ENCODE assay signal across 31 cellular contexts in the genomic region with DNA sequence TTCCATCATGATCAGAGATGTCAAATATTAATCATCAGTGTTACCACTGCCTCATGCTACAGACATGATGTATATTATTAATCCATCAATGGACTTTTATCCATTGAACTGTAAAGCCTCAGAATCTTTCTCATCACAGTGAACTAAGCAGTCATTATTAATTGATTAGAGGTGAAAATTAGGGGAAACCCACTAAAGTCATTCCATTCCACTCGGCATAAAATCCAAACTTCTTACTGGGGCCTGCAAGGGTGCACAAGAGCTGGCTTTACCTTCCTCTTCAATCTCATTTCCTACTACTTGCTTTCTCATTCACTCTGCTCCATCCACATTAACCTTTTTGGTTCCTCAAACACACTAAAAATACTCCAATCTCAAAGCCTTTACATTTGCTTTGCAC.
"Had no signal": no experiment of that assay in that cellular context is flagged by ENCODE, and none has a peak within 500 bp of the region (broad histone marks: within the 10 kb centered on the region; RNA-seq: fewer than 3 reads in every experiment).

No MANE protein-coding gene starts in this region.

- H3K27me3 Mint-ChIP-seq: activated CD4-positive, alpha-beta T cell treated with anti-CD3 and anti-CD28 coated beads, Interleukin-2, amount 10 ng/mL, durations not matched to agents 7 days and 5 days; activated CD8-positive, alpha-beta T cell treated with anti-CD3 and anti-CD28 coated beads for 36 hours; activated naive CD4-positive, alpha-beta T cell treated with anti-CD3 and anti-CD28 coated beads, Interleukin-2, amount 50 U/mL, for 24 hours; naive thymus-derived CD8-positive, alpha-beta T cell had no signal

- ATAC-seq: activated CD8-positive, alpha-beta memory T cell treated with anti-CD3 and anti-CD28 coated beads, Interleukin-2, amount 10 ng/mL, durations not matched to agents 7 days and 5 days; activated CD8-positive, alpha-beta T cell treated with anti-CD3 and anti-CD28 coated beads for 36 hours; effector memory CD8-positive, alpha-beta T cell; left lung; psoas muscle; stimulated activated naive CD8-positive, alpha-beta T cell treated with anti-CD3 and anti-CD28 coated beads, Interleukin-15, Interleukin-2, amounts not matched to agents 100 U/mL and 50 U/mL, for 24 hours; upper lobe of right lung had no signal

- H3K27ac Mint-ChIP-seq: activated CD4-positive, alpha-beta T cell treated with anti-CD3 and anti-CD28 coated beads, Interleukin-2, amount 10 ng/mL, durations not matched to agents 7 days and 5 days; activated CD8-positive, alpha-beta memory T cell treated with anti-CD3 and anti-CD28 coated beads, Interleukin-2, amount 10 ng/mL, durations not matched to agents 7 days and 5 days; activated T-helper 1 cell treated with anti-CD3 and anti-CD28 coated beads, Interleukin-12 subunit alpha, Interleukin-12 subunit beta, Interleukin-2, Interleukin-4 antibody, amounts not matched to agents 30 ng/mL and 10 ng/mL and 1 ng/mL, durations not matched to agents 14 hours and 24 hours and 36 hours; T-helper 2 cell treated with Interferon-gamma antibody and Interleukin-4, amounts not matched to agents 5 μg/mL and 100 μg/mL, for 36 hours had no signal

- H3K36me3 ChIP-seq: breast epithelium, colonic mucosa, left lung, neutrophil, ovary, right atrium auricular region, spleen, thyroid gland, upper lobe of right lung had no signal

- H3K36me3 Mint-ChIP-seq: naive thymus-derived CD8-positive, alpha-beta T cell had no signal

- H3K4me3 ChIP-seq: breast epithelium, colonic mucosa, dorsolateral prefrontal cortex, hepatocyte, left lung, lung, ovary, psoas muscle, right atrium auricular region, spleen, thyroid gland, upper lobe of right lung had no signal

- H3K27me3 ChIP-seq: breast epithelium, colonic mucosa, left lung, neutrophil, ovary, right atrium auricular region, spleen, thyroid gland, upper lobe of right lung had no signal

- H3K4me1 ChIP-seq: breast epithelium, colonic mucosa, psoas muscle, right atrium auricular region, upper lobe of right lung had no signal

- H3K9me3 ChIP-seq: breast epithelium, colonic mucosa, left lung, neutrophil, ovary, psoas muscle, right atrium auricular region, spleen, thyroid gland, upper lobe of right lung had no signal

- H3K79me2 ChIP-seq: hepatocyte had no signal

- H2AFZ ChIP-seq: hepatocyte had no signal

- FAIRE-seq: endothelial cell of umbilical vein had no signal

- DNase-seq: activated CD4-positive, alpha-beta T cell treated with anti-CD3 and anti-CD28 coated beads, Interleukin-2, amount 10 ng/mL, durations not matched to agents 7 days and 5 days; activated CD4-positive, CD25-positive, alpha-beta regulatory T cell treated with anti-CD3 and anti-CD28 coated beads, Interleukin-2, amount 50 U/mL, for 72 hours; activated CD8-positive, alpha-beta memory T cell treated with anti-CD3 and anti-CD28 coated beads, Interleukin-2, amount 10 ng/mL, durations not matched to agents 7 days and 5 days; activated gamma-delta T cell treated with Interleukin-2 at 50 U/mL for 16 hours; amniotic stem cell; colonic mucosa; dorsolateral prefrontal cortex; effector memory CD8-positive, alpha-beta T cell; foreskin melanocyte; immature natural killer cell; kidney glomerular epithelial cell; left lung; naive thymus-derived CD8-positive, alpha-beta T cell; ovary; psoas muscle; spleen; stimulated activated CD4-positive, alpha-beta T cell treated with anti-CD3 and anti-CD28 coated beads, Interleukin-4, amount 100 ng/mL, for 1 hour; stimulated activated naive CD8-positive, alpha-beta T cell treated with anti-CD3 and anti-CD28 coated beads, Interleukin-15, Interleukin-2, amounts not matched to agents 100 U/mL and 50 U/mL, for 24 hours; thyroid gland; upper lobe of right lung had no signal

- H3K27ac ChIP-seq: breast epithelium, colonic mucosa, dorsolateral prefrontal cortex, hepatocyte, left lung, neutrophil, ovary, psoas muscle, right atrium auricular region, spleen, thyroid gland, upper lobe of right lung, VCaP had no signal

- H3K4me2 ChIP-seq: hepatocyte had no signal

- H3K4me3 Mint-ChIP-seq: activated CD4-positive, alpha-beta T cell treated with anti-CD3 and anti-CD28 coated beads, Interleukin-2, amount 10 ng/mL, durations not matched to agents 7 days and 5 days; activated CD8-positive, alpha-beta memory T cell treated with anti-CD3 and anti-CD28 coated beads, Interleukin-2, amount 10 ng/mL, durations not matched to agents 7 days and 5 days; activated CD8-positive, alpha-beta T cell treated with anti-CD3 and anti-CD28 coated beads for 36 hours; activated naive CD4-positive, alpha-beta T cell treated with anti-CD3 and anti-CD28 coated beads, Interleukin-2, amount 50 U/mL, for 24 hours; activated T-helper 1 cell treated with anti-CD3 and anti-CD28 coated beads, Interleukin-12 subunit alpha, Interleukin-12 subunit beta, Interleukin-2, Interleukin-4 antibody, amounts not matched to agents 30 ng/mL and 10 ng/mL and 1 ng/mL, durations not matched to agents 14 hours and 24 hours and 36 hours; effector memory CD8-positive, alpha-beta T cell; immature natural killer cell; T-helper 2 cell treated with Interferon-gamma antibody and Interleukin-4, amounts not matched to agents 5 μg/mL and 100 μg/mL, for 36 hours had no signal

- H3K9me3 Mint-ChIP-seq: activated CD8-positive, alpha-beta T cell treated with anti-CD3 and anti-CD28 coated beads for 36 hours; activated naive CD4-positive, alpha-beta T cell treated with anti-CD3 and anti-CD28 coated beads, Interleukin-2, amount 50 U/mL, for 24 hours; activated T-helper 1 cell treated with anti-CD3 and anti-CD28 coated beads, Interleukin-12 subunit alpha, Interleukin-12 subunit beta, Interleukin-2, Interleukin-4 antibody, amounts not matched to agents 30 ng/mL and 10 ng/mL and 1 ng/mL, durations not matched to agents 14 hours and 24 hours and 36 hours; immature natural killer cell; T-helper 2 cell treated with Interferon-gamma antibody and Interleukin-4, amounts not matched to agents 5 μg/mL and 100 μg/mL, for 36 hours had no signal
